1 cellular context compared by ENCODE assay signal in genomic region chr19:36688058-36688457, GRCh38.
TF ChIP-seq lines count a peak whose summit lies in the region.

No MANE protein-coding gene starts in this region.

TF ChIP-seq in H1, 55 proteins besides CTCF, POLR2A, EP300 and RAD21 (continued from another document):
- TF ChIP-seq POU5F1 (IDR thresholded peaks at IDR 0.05; ENCODE audit: low read depth, low read length) (no peak), MAX (IDR thresholded peaks at IDR 0.05) (no peak), BRCA1 (IDR thresholded peaks at IDR 0.05; ENCODE audit: low read depth, low read length) (no peak), EGR1 (IDR thresholded peaks at IDR 0.05; ENCODE audit: borderline replicate concordance, low read depth, low read length) (no peak), TCF12 (IDR thresholded peaks at IDR 0.05; ENCODE audit: low read depth, low read length) (no peak)
